36 cellular contexts compared by ENCODE assay signal in genomic region chr3:195020185-195020584, GRCh38.
"Had no signal": no experiment of that assay in that cellular context is flagged by ENCODE, and none has a peak within 500 bp of the region (broad histone marks: within the 10 kb centered on the region; RNA-seq: fewer than 3 reads in every experiment).

No MANE protein-coding gene starts in this region.

- H3K9me3 ChIP-seq: adrenal gland, body of pancreas had no signal

- H3K36me3 ChIP-seq: adrenal gland, brain microvascular endothelial cell, cardiac muscle cell had no signal

- H3K27me3 ChIP-seq: adrenal gland, body of pancreas, brain microvascular endothelial cell, cardiac muscle cell had no signal

- H3K27ac ChIP-seq: body of pancreas, brain microvascular endothelial cell, cardiac muscle cell, VCaP had no signal

- H3K4me1 ChIP-seq: adrenal gland, body of pancreas had no signal

- FAIRE-seq: astrocyte, bronchial epithelial cell, TTC549 had no signal

- DNase-seq: activated B cell treated with CpG ODN at 0.5 μM for 24 hours; activated CD4-positive, alpha-beta memory T cell treated with anti-CD3 and anti-CD28 coated beads for 36 hours; activated CD4-positive, alpha-beta T cell treated with anti-CD3 and anti-CD28 coated beads for 4 hours; activated CD4-positive, alpha-beta T cell treated with anti-CD3 and anti-CD28 coated beads, Interleukin-2, amount 10 ng/mL, durations not matched to agents 24 days and 14 days; activated CD4-positive, alpha-beta T cell treated with anti-CD3 and anti-CD28 coated beads, Interleukin-2, amount 50 U/mL, for 1 hour; activated CD4-positive, alpha-beta T cell treated with anti-CD3 and anti-CD28 coated beads, Interleukin-2, amount 50 U/mL, for 4 hours; activated CD4-positive, CD25-positive, alpha-beta regulatory T cell treated with anti-CD3 and anti-CD28 coated beads, Interleukin-2, amount 50 U/mL, for 72 hours; activated CD8-positive, alpha-beta memory T cell treated with anti-CD3 and anti-CD28 coated beads, Interleukin-2, amount 50 U/mL, for 4 hours; activated CD8-positive, alpha-beta T cell treated with anti-CD3 and anti-CD28 coated beads for 36 hours; activated effector memory CD4-positive, alpha-beta T cell treated with anti-CD3 and anti-CD28 coated beads, Interleukin-2, amount 50 U/mL, for 16 hours; activated gamma-delta T cell treated with Interleukin-2 at 50 U/mL for 16 hours; activated naive CD4-positive, alpha-beta T cell; activated naive CD4-positive, alpha-beta T cell treated with anti-CD3 and anti-CD28 coated beads for 36 hours; activated naive CD4-positive, alpha-beta T cell treated with anti-CD3 and anti-CD28 coated beads, Interleukin-2, amount 50 U/mL, for 16 hours; activated naive CD8-positive, alpha-beta T cell treated with anti-CD3 and anti-CD28 coated beads for 36 hours; activated T-cell treated with anti-CD3 and anti-CD28 coated beads for 4 hours; activated T-cell treated with anti-CD3 and anti-CD28 coated beads, Interleukin-2, amount 50 U/mL, for 1 hour; activated T-cell treated with anti-CD3 and anti-CD28 coated beads, Interleukin-2, amount 50 U/mL, for 4 hours; activated T-cell treated with anti-CD3 and anti-CD28 coated beads, Interleukin-2, amount 50 U/mL, for 72 hours; amniotic stem cell; aorta; body of pancreas; brain microvascular endothelial cell; caudate nucleus; cerebellar nuclear complex; T-helper 1 cell; T-helper 2 cell; T-helper 9 cell had no signal

- ATAC-seq: activated CD8-positive, alpha-beta T cell treated with anti-CD3 and anti-CD28 coated beads for 36 hours; activated naive CD4-positive, alpha-beta T cell treated with anti-CD3 and anti-CD28 coated beads, Interleukin-2, amount 50 U/mL, for 72 hours; activated T-cell treated with anti-CD3 and anti-CD28 coated beads, Interleukin-2, amount 50 U/mL, for 4 hours; activated T-cell treated with anti-CD3 and anti-CD28 coated beads, Interleukin-2, amount 50 U/mL, for 72 hours; activated T-helper 17 cell treated with anti-CD3 and anti-CD28 coated beads, Interleukin-2, amount 50 U/mL, for 72 hours; body of pancreas had no signal

- H3K4me3 ChIP-seq: adrenal gland, body of pancreas, cardiac muscle cell had no signal
